In the genomic region with DNA sequence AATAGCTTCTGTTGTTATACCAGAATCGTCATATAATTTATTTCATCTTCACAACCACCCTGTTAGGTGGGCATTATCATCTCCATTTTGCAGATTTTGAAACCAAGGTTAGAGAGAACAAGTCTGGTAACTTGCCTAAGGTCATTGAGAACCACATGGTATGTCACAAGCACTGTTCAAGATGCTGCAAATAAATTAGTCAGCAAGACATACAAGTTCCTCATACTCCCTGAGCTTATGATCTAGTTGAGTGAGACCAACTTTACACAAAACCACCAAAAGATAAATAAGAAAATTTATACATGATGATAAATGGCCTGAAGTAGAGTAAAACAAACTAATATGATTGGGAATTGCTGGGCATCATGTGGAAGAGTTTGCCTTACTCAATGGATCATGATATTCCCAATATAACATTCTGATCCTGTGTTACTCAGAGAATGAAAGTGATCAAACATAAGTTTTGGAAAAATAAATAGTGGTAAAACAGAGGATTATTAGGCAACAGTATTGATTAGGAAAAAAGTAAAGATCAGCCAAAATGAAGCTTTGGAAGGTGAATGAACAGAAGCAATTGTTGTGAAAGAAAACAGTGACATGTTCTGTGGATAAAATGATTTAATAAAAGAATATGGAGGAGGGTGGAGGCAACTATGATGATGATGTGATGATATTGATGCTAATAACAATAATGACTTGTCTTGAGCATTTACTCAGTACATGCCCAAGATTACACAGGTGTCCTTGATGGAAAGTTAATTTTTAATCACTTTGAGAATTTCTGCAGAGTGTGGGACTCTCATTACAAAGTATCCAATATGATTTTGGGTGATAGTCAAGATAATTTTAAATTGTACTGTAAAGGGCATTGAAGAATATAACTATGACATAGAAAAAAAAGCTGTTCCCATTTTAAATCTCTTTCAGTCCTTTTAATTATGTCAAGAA, we compare ENCODE assay signal across 16 cellular contexts. TPM values are rescaled to one million over a fixed set of nuclear protein-coding genes. Genes with fewer than 3 reads are reported as not detected.
DNase-seq lines count a peak whose midpoint lies in the region; ATAC-seq, FAIRE-seq and TF ChIP-seq lines count a peak whose summit lies in the region.
"Had no signal": no experiment of that assay in that cellular context is flagged by ENCODE, and none has a peak within 500 bp of the region (broad histone marks: within the 10 kb centered on the region; RNA-seq: fewer than 3 reads in every experiment).

No MANE protein-coding gene starts in this region.

- TF ChIP-seq CTCF in astrocyte (IDR thresholded peaks at IDR 0.05; ENCODE audit: insufficient read depth, low read depth, low read length) (no peak), RWPE1 (conservative IDR thresholded peaks at IDR 0.05; ENCODE audit: low read depth) (no peak)

- H3K9me3 Mint-ChIP-seq in activated T-cell treated with anti-CD3 and anti-CD28 coated beads, Interleukin-2, amount 50 U/mL, for 72 hours = peaks cover 4 to 6% of the 10 kb centered on the region in 2 donors
- H3K9me3 Mint-ChIP-seq in astrocyte (ENCODE audit: unreplicated experiment) = no peaks in the 10 kb centered on the region

- H3K9ac ChIP-seq in astrocyte (ENCODE audit: low read length) = no peak overlapping the region
- H3K9ac ChIP-seq: BLaER1 treated with 17β-estradiol and CSF1 and Interleukin-3, amounts not matched to agents 10 nM and 100 nM had no signal

- H3K27me3 Mint-ChIP-seq in activated T-cell treated with anti-CD3 and anti-CD28 coated beads, Interleukin-2, amount 50 U/mL, for 72 hours (ENCODE audit: low read depth) = no peaks in the 10 kb centered on the region
- no peaks in the 10 kb centered on the region for H3K27me3 Mint-ChIP-seq in astrocyte (ENCODE audit: low read depth, unreplicated experiment)
- H3K27me3 Mint-ChIP-seq: CD4-positive, CD25-positive, alpha-beta regulatory T cell had no signal

- no peaks in the 10 kb centered on the region for H4K20me1 ChIP-seq in astrocyte (ENCODE audit: insufficient read depth, low read length)
- H4K20me1 ChIP-seq: BLaER1 treated with 17β-estradiol and CSF1 and Interleukin-3, amounts not matched to agents 10 nM and 100 nM had no signal

- POLR2A ChIA-PET in RWPE1 (lab: Yijun Ruan, JAX; ENCODE audit: low non-redundant PET) = no interaction called here

- H3K27me3 ChIP-seq in astrocyte (ENCODE audit: insufficient read depth, low read length) = no peaks in the 10 kb centered on the region
- H3K27me3 ChIP-seq: BLaER1 treated with 17β-estradiol and CSF1 and Interleukin-3, amounts not matched to agents 10 nM and 100 nM had no signal

- no peak overlapping the region for H2AFZ ChIP-seq in astrocyte (ENCODE audit: low read depth, low read length)
- H2AFZ ChIP-seq: GM23338 had no signal

- H3K27ac Mint-ChIP-seq in activated T-cell treated with anti-CD3 and anti-CD28 coated beads, Interleukin-2, amount 50 U/mL, for 72 hours = peak overlapping the region; percentile 33
- no peak overlapping the region for H3K27ac Mint-ChIP-seq in astrocyte (ENCODE audit: unreplicated experiment)
- H3K27ac Mint-ChIP-seq: CD4-positive, CD25-positive, alpha-beta regulatory T cell; GM23338 had no signal

- H3K4me2 ChIP-seq in astrocyte (ENCODE audit: low read length) = no peak overlapping the region
- H3K4me2 ChIP-seq: BLaER1 treated with 17β-estradiol and CSF1 and Interleukin-3, amounts not matched to agents 10 nM and 100 nM; GM23338 had no signal

- no peak for DNase-seq in activated T-cell treated with anti-CD3 and anti-CD28 coated beads, Interleukin-2, amount 50 U/mL, for 72 hours
- no peak for DNase-seq in activated T-cell treated with anti-CD3 and anti-CD28 coated beads for 4 hours
- DNase-seq in astrocyte (ENCODE audit: low read depth) = no peak
- DNase-seq in kidney tubule cell (ENCODE audit: low spot score) = peak; percentile 3
- no peak for DNase-seq in RWPE1 (ENCODE audit: low spot score)
- DNase-seq in glomerular visceral epithelial cell (ENCODE audit: extremely low spot score) = no peak
- DNase-seq: AML-193; Calu3; CD4-positive, CD25-positive, alpha-beta regulatory T cell; DMS 273 treated with DMSO at 0.1 percent for 48 hours; H7 had no signal

- H3K4me3 Mint-ChIP-seq in activated T-cell treated with anti-CD3 and anti-CD28 coated beads, Interleukin-2, amount 50 U/mL, for 72 hours = no peak overlapping the region
- H3K4me3 Mint-ChIP-seq in astrocyte (ENCODE audit: unreplicated experiment) = no peak overlapping the region
- H3K4me3 Mint-ChIP-seq: CD4-positive, CD25-positive, alpha-beta regulatory T cell; GM23338 had no signal

- no peak for ATAC-seq in activated T-cell treated with anti-CD3 and anti-CD28 coated beads, Interleukin-2, amount 50 U/mL, for 72 hours (replicated peaks in 1 of 2)
- no peak for ATAC-seq in GM21529 (IDR thresholded peaks at IDR 0.05; ENCODE audit: unreplicated experiment)
- ATAC-seq: GM23338 had no signal

- H3K36me3 ChIP-seq in astrocyte (ENCODE audit: insufficient read depth, low read length) = no peaks in the 10 kb centered on the region
- H3K36me3 ChIP-seq: BLaER1 treated with 17β-estradiol and CSF1 and Interleukin-3, amounts not matched to agents 10 nM and 100 nM had no signal

- no peaks in the 10 kb centered on the region for H3K36me3 Mint-ChIP-seq in activated T-cell treated with anti-CD3 and anti-CD28 coated beads, Interleukin-2, amount 50 U/mL, for 72 hours (ENCODE audit: insufficient read depth in 2 of 2)
- no peaks in the 10 kb centered on the region for H3K36me3 Mint-ChIP-seq in astrocyte (ENCODE audit: low read depth, unreplicated experiment)
- H3K36me3 Mint-ChIP-seq: CD4-positive, CD25-positive, alpha-beta regulatory T cell had no signal

- H3K79me2 ChIP-seq in astrocyte (ENCODE audit: insufficient read depth, low read length) = no peaks in the 10 kb centered on the region

- H3K9me3 ChIP-seq in astrocyte (ENCODE audit: insufficient read depth, low read depth, low read length) = no peaks in the 10 kb centered on the region

- H3K4me1 ChIP-seq in astrocyte (ENCODE audit: insufficient read depth, low read length) = no peaks in the 10 kb centered on the region
- H3K4me1 ChIP-seq: BLaER1 treated with 17β-estradiol and CSF1 and Interleukin-3, amounts not matched to agents 10 nM and 100 nM had no signal

- H3K27ac ChIP-seq in astrocyte (ENCODE audit: low read depth, low read length) (no peak overlapping the region), RWPE1 (no peak overlapping the region)
- H3K27ac ChIP-seq: 22Rv1; BLaER1 treated with 17β-estradiol and CSF1 and Interleukin-3, amounts not matched to agents 10 nM and 100 nM had no signal

- no peak overlapping the region for H3K4me3 ChIP-seq in astrocyte (ENCODE audit: insufficient read depth, low read depth, low read length)
- H3K4me3 ChIP-seq: BLaER1 treated with 17β-estradiol and CSF1 and Interleukin-3, amounts not matched to agents 10 nM and 100 nM; GM23338 had no signal

- FAIRE-seq in astrocyte (lab: Jason Lieb, UNC) = peak; percentile 71
- FAIRE-seq: GM18507 had no signal

- no peaks in the 10 kb centered on the region for H3K4me1 Mint-ChIP-seq in activated T-cell treated with anti-CD3 and anti-CD28 coated beads, Interleukin-2, amount 50 U/mL, for 72 hours (ENCODE audit: low read depth)
- H3K4me1 Mint-ChIP-seq in astrocyte (ENCODE audit: low read depth, unreplicated experiment) = no peaks in the 10 kb centered on the region
- H3K4me1 Mint-ChIP-seq: CD4-positive, CD25-positive, alpha-beta regulatory T cell; GM23338 had no signal

- CTCF ChIA-PET in RWPE1 (lab: Yijun Ruan, JAX) = no interaction called here

RNA-seq across cellular contexts. Expression of a gene that starts 34.1 kb away (rescaled TPM):
- not detected for total RNA-seq in activated T-cell treated with anti-CD3 and anti-CD28 coated beads, Interleukin-2, amount 50 U/mL, for 72 hours
- total RNA-seq in astrocyte = 0.14 and 0.16 TPM in 2 replicates
- total RNA-seq: Calu3; CD4-positive, CD25-positive, alpha-beta regulatory T cell had no signal
